Comparison of ENCODE assay signal across 8 cellular contexts in the genomic region with DNA sequence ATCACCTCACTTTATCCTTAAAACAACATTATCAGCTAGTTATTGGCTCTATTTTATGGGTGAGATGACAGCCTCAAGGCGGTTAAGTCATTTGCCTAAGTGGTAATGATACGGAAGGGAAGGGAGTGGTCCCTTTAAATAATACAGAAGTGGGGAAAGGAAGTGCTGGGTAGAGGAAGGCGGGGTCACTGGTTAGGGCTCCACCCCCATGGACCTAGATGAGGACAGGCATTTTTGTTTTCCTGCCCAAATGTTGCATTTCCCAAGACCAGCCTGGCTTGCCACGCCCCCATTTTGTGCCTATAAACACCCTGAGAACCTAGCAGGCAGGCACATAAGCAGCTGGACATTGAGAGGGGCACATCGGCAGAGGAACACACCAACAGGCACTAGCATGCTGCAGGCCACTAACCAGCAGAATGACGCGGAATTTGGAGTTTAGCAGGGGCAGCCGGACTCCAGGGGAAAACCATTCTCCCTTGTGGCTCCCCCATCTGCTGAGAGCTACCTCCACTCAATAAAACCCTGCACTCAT.
A peak's percentile ranks its signal among the peaks of the same experiment; 100 is the strongest.
DNase-seq lines count a peak whose midpoint lies in the region; ATAC-seq, FAIRE-seq and TF ChIP-seq lines count a peak whose summit lies in the region.

No MANE protein-coding gene starts in this region.

- H3K9ac ChIP-seq in parathyroid adenoma = no peak overlapping the region

- no peaks in the 10 kb centered on the region for H3K36me3 ChIP-seq in esophagus muscularis mucosa
- H3K36me3 ChIP-seq in parathyroid adenoma (ENCODE audit: control insufficient read depth, insufficient read depth, low read length) = no peaks in the 10 kb centered on the region

- TF ChIP-seq EP300 in esophagus muscularis mucosa (IDR thresholded peaks at IDR 0.05) = no peak

- H3K27me3 ChIP-seq in esophagus muscularis mucosa (no peaks in the 10 kb centered on the region), parathyroid adenoma (ENCODE audit: control insufficient read depth, insufficient read depth, low read length) (no peaks in the 10 kb centered on the region)

- H3K27ac ChIP-seq in esophagus muscularis mucosa (replicated peaks in 1 of 4) = peak overlapping the region; percentile 68 to 76 (median 70)
- peak overlapping the region; percentile 11 for H3K27ac ChIP-seq in parathyroid adenoma

- H3K4me3 ChIP-seq in esophagus muscularis mucosa = peak overlapping the region; percentile 19 to 42 (median 24)
- no peak overlapping the region for H3K4me3 ChIP-seq in parathyroid adenoma (ENCODE audit: low read depth, low read length)

- DNase-seq in GM12892 (ENCODE audit: insufficient read length) = no peak
- DNase-seq in NCI-H82 (lab: John Stamatoyannopoulos, UW) = peak; percentile 91
- DNase-seq in esophagus muscularis mucosa (ENCODE audit: extremely low spot score) = peak; percentile 93
- DNase-seq in NCI-H2107 (lab: John Stamatoyannopoulos, UW) = no peak
- no peak for DNase-seq in stimulated activated naive CD4-positive, alpha-beta T cell treated with Interleukin-2 at 50 U/mL for 16 hours (lab: John Stamatoyannopoulos, UW)

- H3K9me3 ChIP-seq in esophagus muscularis mucosa (no peaks in the 10 kb centered on the region), parathyroid adenoma (ENCODE audit: control insufficient read depth, low read length) (no peaks in the 10 kb centered on the region)

- ATAC-seq in GM19452 (IDR thresholded peaks at IDR 0.05; ENCODE audit: unreplicated experiment) (no peak), GM18858 (IDR thresholded peaks at IDR 0.05; ENCODE audit: unreplicated experiment) (no peak)

- no peak overlapping the region for H3K4me2 ChIP-seq in parathyroid adenoma (ENCODE audit: low read length)

- TF ChIP-seq POLR2A in GM12892 (IDR thresholded peaks at IDR 0.05; ENCODE audit: low read depth, low read length) (no peak), esophagus muscularis mucosa (IDR thresholded peaks at IDR 0.05; ENCODE audit: low read depth) (no peak)

- H3K79me2 ChIP-seq in parathyroid adenoma = no peaks in the 10 kb centered on the region

- TF ChIP-seq CTCF in esophagus muscularis mucosa (IDR thresholded peaks at IDR 0.05) = no peak
- TF ChIP-seq CTCF in parathyroid adenoma (IDR thresholded peaks at IDR 0.05) = no peak

- H2AFZ ChIP-seq in parathyroid adenoma = no peak overlapping the region

- FAIRE-seq in GM12892 (lab: Jason Lieb, UNC) = peak; percentile 64

- 69% methylated on average over 8 of the region's 8 CpGs for WGBS in esophagus muscularis mucosa

- intact Hi-C loops in esophagus muscularis mucosa (cut with DNase I) = no loop called here

- H3K4me1 ChIP-seq in esophagus muscularis mucosa = peaks cover 13 to 52% (median 50%) of the 10 kb centered on the region in 4 donors
- no peaks in the 10 kb centered on the region for H3K4me1 ChIP-seq in parathyroid adenoma

Comparison
In these comparisons a context has a peak if more than half of its experiments do, and no peak if none do; other contexts are left out.
1. DNase-seq: peak in NCI-H82 (single experiment) and esophagus muscularis mucosa (single experiment); none in GM12892 (single experiment), NCI-H2107 (single experiment) and stimulated activated naive CD4-positive, alpha-beta T cell treated with Interleukin-2 at 50 U/mL for 16 hours (single experiment).